Comparison of ENCODE assay signal across 13 cellular contexts in genomic region chr7:44824894-44825526, GRCh38. TPM values are rescaled to one million over a fixed set of nuclear protein-coding genes. Genes with fewer than 3 reads are reported as not detected.
DNase-seq lines count a peak whose midpoint lies in the region; ATAC-seq, FAIRE-seq and TF ChIP-seq lines count a peak whose summit lies in the region.
"Had no signal": no experiment of that assay in that cellular context is flagged by ENCODE, and none has a peak within 500 bp of the region (broad histone marks: within the 10 kb centered on the region; RNA-seq: fewer than 3 reads in every experiment).

No MANE protein-coding gene starts in this region.

- TF ChIP-seq CTCF in DND-41 (IDR thresholded peaks at IDR 0.05; ENCODE audit: borderline replicate concordance, extremely low read depth, low read length, poor library complexity, severe bottlenecking) (no peak), astrocyte (IDR thresholded peaks at IDR 0.05; ENCODE audit: insufficient read depth, low read depth, low read length) (no peak)

- H3K4me3 ChIP-seq in DND-41 (ENCODE audit: low read depth in 1 of 2, low read length in 2 of 2) (no peak overlapping the region), astrocyte (ENCODE audit: insufficient read depth, low read depth, low read length) (no peak overlapping the region)
- H3K4me3 ChIP-seq: SJCRH30 had no signal

- H3K4me3 Mint-ChIP-seq in astrocyte (ENCODE audit: unreplicated experiment): peak overlapping the region; percentile 7
- H3K4me3 Mint-ChIP-seq in natural killer cell treated with Interleukin-12 subunit alpha and Interleukin-12 subunit beta and Interleukin-15 and Interleukin-18, amount 100 ng/mL, for 72 hours: no peak overlapping the region

- H3K4me2 ChIP-seq in DND-41 (ENCODE audit: insufficient read depth, low read length) (no peak overlapping the region), astrocyte (ENCODE audit: low read length) (no peak overlapping the region)

- no peak overlapping the region for H2AFZ ChIP-seq in DND-41 (ENCODE audit: low read depth, low read length)
- H2AFZ ChIP-seq in astrocyte (ENCODE audit: low read depth, low read length): no peak overlapping the region

- DNase-seq in DND-41: no peak
- DNase-seq in KBM-7: peak; percentile 86
- no peak for DNase-seq in astrocyte (ENCODE audit: low read depth)
- no peak for DNase-seq in natural killer cell treated with Interleukin-12 subunit alpha and Interleukin-12 subunit beta and Interleukin-15 and Interleukin-18, amount 100 ng/mL, for 72 hours (ENCODE audit: low spot score)
- DNase-seq in anterior cingulate cortex (lab: John Stamatoyannopoulos, UW): no peak
- DNase-seq in T-helper 9 cell: no peak
- DNase-seq: effector memory CD4-positive, alpha-beta T cell; NCI-H1930; retina; SJCRH30 had no signal

- H3K27me3 Mint-ChIP-seq in astrocyte (ENCODE audit: low read depth, unreplicated experiment): no peaks in the 10 kb centered on the region
- H3K27me3 Mint-ChIP-seq in natural killer cell treated with Interleukin-12 subunit alpha and Interleukin-12 subunit beta and Interleukin-15 and Interleukin-18, amount 100 ng/mL, for 72 hours: no peaks in the 10 kb centered on the region

- peaks cover 62% of the 10 kb centered on the region for H3K36me3 ChIP-seq in DND-41 (ENCODE audit: insufficient read depth, low read length)
- H3K36me3 ChIP-seq in astrocyte (ENCODE audit: insufficient read depth, low read length): peaks cover 15% of the 10 kb centered on the region

- H3K4me1 Mint-ChIP-seq in astrocyte (ENCODE audit: low read depth, unreplicated experiment): peaks cover 14% of the 10 kb centered on the region
- peaks cover 17 to 22% of the 10 kb centered on the region in 2 donors for H3K4me1 Mint-ChIP-seq in natural killer cell treated with Interleukin-12 subunit alpha and Interleukin-12 subunit beta and Interleukin-15 and Interleukin-18, amount 100 ng/mL, for 72 hours (ENCODE audit: low read depth in 2 of 2)

- in situ Hi-C loops in KBM-7 (cut with MboI; ENCODE audit: low pct_unique_long_range_greater_than_20kb, low sequenced_read_pairs): no loop called here

- H3K27ac Mint-ChIP-seq in astrocyte (ENCODE audit: unreplicated experiment): no peak overlapping the region
- peak overlapping the region; percentile 12 to 35 for H3K27ac Mint-ChIP-seq in natural killer cell treated with Interleukin-12 subunit alpha and Interleukin-12 subunit beta and Interleukin-15 and Interleukin-18, amount 100 ng/mL, for 72 hours

- no peaks in the 10 kb centered on the region for H3K9me3 ChIP-seq in DND-41 (ENCODE audit: insufficient read depth, low read length, severe bottlenecking)
- H3K9me3 ChIP-seq in astrocyte (ENCODE audit: insufficient read depth, low read depth, low read length): no peaks in the 10 kb centered on the region
- H3K9me3 ChIP-seq: SJCRH30 had no signal

- no peak overlapping the region for H3K9ac ChIP-seq in DND-41 (ENCODE audit: low read depth, low read length)
- no peak overlapping the region for H3K9ac ChIP-seq in astrocyte (ENCODE audit: low read length)

- H3K9me3 Mint-ChIP-seq in astrocyte (ENCODE audit: unreplicated experiment): no peaks in the 10 kb centered on the region
- no peaks in the 10 kb centered on the region for H3K9me3 Mint-ChIP-seq in natural killer cell treated with Interleukin-12 subunit alpha and Interleukin-12 subunit beta and Interleukin-15 and Interleukin-18, amount 100 ng/mL, for 72 hours

- H3K36me3 Mint-ChIP-seq in astrocyte (ENCODE audit: low read depth, unreplicated experiment): peaks cover 16% of the 10 kb centered on the region
- H3K36me3 Mint-ChIP-seq in natural killer cell treated with Interleukin-12 subunit alpha and Interleukin-12 subunit beta and Interleukin-15 and Interleukin-18, amount 100 ng/mL, for 72 hours: peaks cover 4% of the 10 kb centered on the region

- no peaks in the 10 kb centered on the region for H3K4me1 ChIP-seq in DND-41 (ENCODE audit: insufficient read depth, low read length)
- no peaks in the 10 kb centered on the region for H3K4me1 ChIP-seq in astrocyte (ENCODE audit: insufficient read depth, low read length)
- H3K4me1 ChIP-seq: SJCRH30 had no signal

- H3K27ac ChIP-seq in DND-41 (ENCODE audit: low read length) (0 out of 2 replicates have a peak overlapping the region, but pooled peaks have one; percentile 41), astrocyte (ENCODE audit: low read depth, low read length) (no peak overlapping the region)
- H3K27ac ChIP-seq: SJCRH30 had no signal

- peak; percentile 12; the same call in 1 of the 3 replicates for ATAC-seq in DND-41 (ENCODE audit: insufficient read depth, low read depth)
- no peak for ATAC-seq in natural killer cell treated with Interleukin-12 subunit alpha and Interleukin-12 subunit beta and Interleukin-15 and Interleukin-18, amount 100 ng/mL, for 72 hours
- no peak for ATAC-seq in HG03378 (IDR thresholded peaks at IDR 0.05; ENCODE audit: unreplicated experiment)
- no peak for ATAC-seq in HG02623 (IDR thresholded peaks at IDR 0.05; ENCODE audit: unreplicated experiment)

- H3K79me2 ChIP-seq in DND-41 (ENCODE audit: insufficient read depth, low read length) (peaks cover 13% of the 10 kb centered on the region), astrocyte (ENCODE audit: insufficient read depth, low read length) (no peaks in the 10 kb centered on the region)

- H3K27me3 ChIP-seq in DND-41 (ENCODE audit: insufficient read depth, low read length, poor library complexity): no peaks in the 10 kb centered on the region
- H3K27me3 ChIP-seq in astrocyte (ENCODE audit: insufficient read depth, low read length): no peaks in the 10 kb centered on the region
- H3K27me3 ChIP-seq: SJCRH30 had no signal

- peaks cover 22% of the 10 kb centered on the region; the same call in 1 of the 2 replicates for H4K20me1 ChIP-seq in DND-41 (ENCODE audit: insufficient read depth, low read length)
- no peaks in the 10 kb centered on the region for H4K20me1 ChIP-seq in astrocyte (ENCODE audit: insufficient read depth, low read length)

- no peak for FAIRE-seq in astrocyte (lab: Jason Lieb, UNC)
- FAIRE-seq: G401.6 had no signal

RNA-seq across cellular contexts. Expression of gene H2AZ2, which starts 22.9 kb away (rescaled TPM):
- 93.4 and 105 TPM in 2 replicates for total RNA-seq in astrocyte
- total RNA-seq in natural killer cell treated with Interleukin-12 subunit alpha and Interleukin-12 subunit beta and Interleukin-15 and Interleukin-18, amount 100 ng/mL, for 72 hours: 100 to 1,000 TPM; 193 to 208 TPM

RNA-seq across cellular contexts. Expression of gene PPIA, which starts 28.5 kb away (rescaled TPM):
- 1,461 and 1,628 TPM in 2 replicates for total RNA-seq in astrocyte
- 1,000 to 10,000 TPM; 1,523 to 1,782 TPM for total RNA-seq in natural killer cell treated with Interleukin-12 subunit alpha and Interleukin-12 subunit beta and Interleukin-15 and Interleukin-18, amount 100 ng/mL, for 72 hours
